ENCODE assay signal across 1 cellular context in the genomic region with DNA sequence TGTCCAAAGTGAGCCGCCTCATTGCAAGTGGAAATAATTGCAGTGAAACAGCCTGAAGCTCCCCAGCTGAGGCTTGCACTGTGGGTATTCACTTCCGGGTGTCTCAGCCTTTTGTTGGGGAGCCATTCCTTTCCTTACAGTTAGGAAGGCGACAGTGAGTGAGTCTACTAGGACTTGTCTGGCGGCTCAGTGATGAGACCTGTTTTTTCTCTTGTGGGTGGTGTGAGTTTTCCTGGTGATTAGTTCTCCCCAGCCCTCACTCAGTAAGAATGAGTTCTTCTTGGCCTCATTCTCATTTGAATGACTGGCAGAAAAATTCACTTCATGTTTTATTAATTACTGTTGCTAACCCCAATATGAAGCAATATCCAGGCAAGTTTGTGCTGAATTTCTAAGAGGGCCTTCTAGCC.
TF ChIP-seq lines count a peak whose summit lies in the region.

No MANE protein-coding gene starts in this region.

TF ChIP-seq in HepG2, 621 proteins besides CTCF, POLR2A, EP300 and RAD21:
- TF ChIP-seq SIN3A (IDR thresholded peaks at IDR 0.05; ENCODE audit: borderline replicate concordance, low read depth, low read length) (0 out of 2 replicates have a peak, but pooled peaks have one; percentile 6), ATAD3A (CRISPR knock-in tag; IDR thresholded peaks at IDR 0.05) (no peak), GABPA (IDR thresholded peaks at IDR 0.05; ENCODE audit: low read depth, low read length) (no peak), GABPA (CRISPR knock-in tag; IDR thresholded peaks at IDR 0.05; ENCODE audit: low read depth) (0 out of 2 replicates have a peak, but pooled peaks have one; percentile 20), ELF1 (CRISPR knock-in tag; IDR thresholded peaks at IDR 0.05) (peak; percentile 42; the same call in 1 of the 2 replicates), GATA4 (IDR thresholded peaks at IDR 0.05; ENCODE audit: borderline replicate concordance, low read depth) (no peak), POLR2AphosphoS5 (IDR thresholded peaks at IDR 0.05; ENCODE audit: low read depth, low read length) (peak; percentile 35; the same call in 1 of the 2 replicates)
